ENCODE assay signal across 8 cellular contexts in genomic region chr13:110819203-110820014, GRCh38.
DNase-seq lines count a peak whose midpoint lies in the region; ATAC-seq and TF ChIP-seq lines count a peak whose summit lies in the region.

No MANE protein-coding gene starts in this region.

- WGBS in endodermal cell (ENCODE audit: insufficient coverage in 1 of 2, insufficient read length in 1 of 2), 2 experiments, result 41 to 48% methylated on average over 12 to 17 of the region's 17 CpGs

- no peaks in the 10 kb centered on the region for H3K27me3 Mint-ChIP-seq in endodermal cell (ENCODE audit: insufficient read depth)

- no peak overlapping the region for H3K27ac Mint-ChIP-seq in endodermal cell

- H3K27me3 ChIP-seq in BJ (ENCODE audit: control insufficient read depth, insufficient read depth, low read length) (peaks cover 1% of the 10 kb centered on the region; the same call in 1 of the 2 replicates), endodermal cell (ENCODE audit: control insufficient read depth, insufficient read depth, low read length, poor library complexity, severe bottlenecking) (no peaks in the 10 kb centered on the region)

- CTCF ChIA-PET in BJ (lab: Yijun Ruan, JAX), result interaction anchor here (0.6 to 4.4 kb wide), 14 partner anchors 10 to 1883 kb away, joined by 3 to 34 read pairs (median 4); partner anchors contain the start of gene ANKRD10

- peaks cover 4% of the 10 kb centered on the region for H3K9me3 Mint-ChIP-seq in endodermal cell

- no peak overlapping the region for H3K9ac ChIP-seq in endodermal cell (ENCODE audit: extremely low read depth, low read length, poor library complexity, severe bottlenecking)

- peak; percentile 9 for DNase-seq in BJ (ENCODE audit: low read depth)
- peak; percentile 18 for DNase-seq in NCI-H748 treated with DMSO at 0.1 percent for 48 hours (lab: John Stamatoyannopoulos, UW)
- DNase-seq in activated CD8-positive, alpha-beta memory T cell treated with anti-CD3 and anti-CD28 coated beads for 48 hours (ENCODE audit: low read depth in 2 of 3, low spot score in 2 of 3), result peak; percentile 32 to 71 (median 67)
- peak; percentile 96 for DNase-seq in endodermal cell
- peak; percentile 58 for DNase-seq in middle frontal gyrus (ENCODE audit: extremely low spot score, low spot score)
- DNase-seq in stimulated activated CD8-positive, alpha-beta memory T cell treated with anti-CD3 and anti-CD28 coated beads, Interleukin-4, amount 100 ng/mL, for 1 hour (ENCODE audit: low read depth in 2 of 2, low spot score in 1 of 2), result peak; percentile 49 to 52

- POLR2A ChIA-PET in BJ (lab: Charles Lee), result no interaction called here

- no peaks in the 10 kb centered on the region for H3K4me1 ChIP-seq in endodermal cell (ENCODE audit: control insufficient read depth, insufficient read depth, low read length)

- H3K4me3 ChIP-seq in BJ (ENCODE audit: low read depth, low read length) (no peak overlapping the region), endodermal cell (ENCODE audit: low read length) (no peak overlapping the region)

- ATAC-seq in GM18870 (IDR thresholded peaks at IDR 0.05; ENCODE audit: unreplicated experiment) (peak; percentile 83), HG03159 (IDR thresholded peaks at IDR 0.05; ENCODE audit: unreplicated experiment) (peak; percentile 89)

- peaks cover 3% of the 10 kb centered on the region for H3K4me1 Mint-ChIP-seq in endodermal cell

- no peaks in the 10 kb centered on the region for H3K9me3 ChIP-seq in endodermal cell (ENCODE audit: control insufficient read depth, low read length)

- H3K36me3 Mint-ChIP-seq in endodermal cell (ENCODE audit: low read depth), result no peaks in the 10 kb centered on the region

- TF ChIP-seq CTCF in BJ (IDR thresholded peaks at IDR 0.05; ENCODE audit: insufficient read depth, low read depth, low read length), result peak; percentile 92
- peak; percentile 100 for TF ChIP-seq CTCF in endodermal cell (conservative IDR thresholded peaks at IDR 0.05)

- no peak overlapping the region for H3K27ac ChIP-seq in endodermal cell (ENCODE audit: low read depth, low read length)

- H3K36me3 ChIP-seq in BJ (ENCODE audit: control insufficient read depth, insufficient read depth, low read length) (no peaks in the 10 kb centered on the region), endodermal cell (ENCODE audit: control insufficient read depth, insufficient read depth, low read length) (no peaks in the 10 kb centered on the region)

- H3K4me3 Mint-ChIP-seq in endodermal cell, result no peak overlapping the region

Comparison
In these comparisons a context has a peak if more than half of its experiments do, and no peak if none do; other contexts are left out.
1. DNase-seq: peak in every context shown above with its lines; median percentile 96 in endodermal cell; 67 in activated CD8-positive, alpha-beta memory T cell treated with anti-CD3 and anti-CD28 coated beads for 48 hours; 58 in middle frontal gyrus; 50 in stimulated activated CD8-positive, alpha-beta memory T cell treated with anti-CD3 and anti-CD28 coated beads, Interleukin-4, amount 100 ng/mL, for 1 hour; 18 in NCI-H748 treated with DMSO at 0.1 percent for 48 hours; 9 in BJ.